18 cellular contexts compared by ENCODE assay signal in genomic region chr17:8552582-8553320, GRCh38.
DNase-seq lines count a peak whose midpoint lies in the region; ATAC-seq, FAIRE-seq and TF ChIP-seq lines count a peak whose summit lies in the region.
"Had no signal": no experiment of that assay in that cellular context is flagged by ENCODE, and none has a peak within 500 bp of the region (broad histone marks: within the 10 kb centered on the region; RNA-seq: fewer than 3 reads in every experiment).

No MANE protein-coding gene starts in this region.

- H3K14ac ChIP-seq in IMR-90 (replicated peaks; ENCODE audit: low read depth, low read length): no peak overlapping the region

- no peak overlapping the region for H3K4me3 Mint-ChIP-seq in activated naive CD8-positive, alpha-beta T cell treated with anti-CD3 and anti-CD28 coated beads for 36 hours
- H3K4me3 Mint-ChIP-seq: activated CD4-positive, alpha-beta T cell treated with anti-CD3 and anti-CD28 coated beads for 36 hours; IgD-negative memory B cell had no signal

- H3K4me3 ChIP-seq in IMR-90 (ENCODE audit: insufficient read depth, low read depth, low read length) (no peak overlapping the region), mammary epithelial cell (replicated peaks in 1 of 3; ENCODE audit: insufficient read depth in 1 of 3, low read depth in 2 of 3, low read length in 3 of 3) (no peak overlapping the region), right lobe of liver (no peak overlapping the region)
- H3K4me3 ChIP-seq: esophagus squamous epithelium had no signal

- no peak overlapping the region for H3K56ac ChIP-seq in IMR-90 (ENCODE audit: extremely low read depth, insufficient read depth, low read length)

- no peak overlapping the region for H2AK9ac ChIP-seq in IMR-90 (replicated peaks; ENCODE audit: low read depth, low read length, poor library complexity)

- H3K36me3 ChIP-seq in IMR-90 (ENCODE audit: control insufficient read depth, insufficient read depth, low read length) (peaks cover 18% of the 10 kb centered on the region), mammary epithelial cell (ENCODE audit: insufficient read depth, low read length) (peaks cover 7% of the 10 kb centered on the region), right lobe of liver (peaks cover 0 to 6% (median 0%) of the 10 kb centered on the region in 4 donors)
- H3K36me3 ChIP-seq: esophagus squamous epithelium had no signal

- H3K79me2 ChIP-seq in mammary epithelial cell (ENCODE audit: insufficient read depth, low read length): no peaks in the 10 kb centered on the region

- H3K27me3 Mint-ChIP-seq in activated naive CD8-positive, alpha-beta T cell treated with anti-CD3 and anti-CD28 coated beads for 36 hours: peaks cover 3% of the 10 kb centered on the region

- H2BK15ac ChIP-seq in IMR-90 (ENCODE audit: low read depth, low read length): no peak overlapping the region

- H3K4me1 ChIP-seq in IMR-90 (ENCODE audit: control insufficient read depth, insufficient read depth, low read length) (peaks cover 5% of the 10 kb centered on the region), mammary epithelial cell (ENCODE audit: insufficient read depth, low read length) (peaks cover 17% of the 10 kb centered on the region), right lobe of liver (no peaks in the 10 kb centered on the region)

- H4K5ac ChIP-seq in IMR-90 (ENCODE audit: low read depth, low read length): no peak overlapping the region

- H3K36me3 Mint-ChIP-seq in activated naive CD8-positive, alpha-beta T cell treated with anti-CD3 and anti-CD28 coated beads for 36 hours: peaks cover 1% of the 10 kb centered on the region
- H3K36me3 Mint-ChIP-seq: IgD-negative memory B cell had no signal

- TF ChIP-seq CTCF in D721Med (IDR thresholded peaks at IDR 0.05; ENCODE audit: insufficient read depth, missing control alignments) (no peak), IMR-90 (conservative IDR thresholded peaks at IDR 0.05; ENCODE audit: low read depth, low read length) (no peak), mammary epithelial cell (conservative IDR thresholded peaks at IDR 0.05 in 1 of 2, IDR thresholded peaks at IDR 0.05 in 1 of 2; ENCODE audit: extremely low read depth in 1 of 2, insufficient read depth in 1 of 2, low read depth in 1 of 2, low read length in 2 of 2) (no peak), right lobe of liver (IDR thresholded peaks at IDR 0.05) (no peak)

- H3K9me3 ChIP-seq in IMR-90 (ENCODE audit: control insufficient read depth, insufficient read depth, low read length) (no peaks in the 10 kb centered on the region), mammary epithelial cell (replicated peaks; ENCODE audit: insufficient read depth, low read length) (no peaks in the 10 kb centered on the region), right lobe of liver (no peaks in the 10 kb centered on the region)
- H3K9me3 ChIP-seq: esophagus squamous epithelium had no signal

- H3K9ac ChIP-seq in IMR-90 (ENCODE audit: low read depth, low read length): no peak overlapping the region
- H3K9ac ChIP-seq in mammary epithelial cell (ENCODE audit: insufficient read depth, low read length): no peak overlapping the region

- H2BK20ac ChIP-seq in IMR-90 (ENCODE audit: low read depth, low read length): no peak overlapping the region

- in situ Hi-C loops in IMR-90 (cut with MboI; ENCODE audit: low sequenced_read_pairs) (no loop called here), mammary epithelial cell (cut with MboI; ENCODE audit: low sequenced_read_pairs in 2 of 2) (no loop called here)

- no peak overlapping the region for H4K8ac ChIP-seq in IMR-90 (ENCODE audit: low read depth in 2 of 2, low read length in 2 of 2)

- H3K4me1 Mint-ChIP-seq in activated naive CD8-positive, alpha-beta T cell treated with anti-CD3 and anti-CD28 coated beads for 36 hours: no peaks in the 10 kb centered on the region
- H3K4me1 Mint-ChIP-seq: activated CD4-positive, alpha-beta T cell treated with anti-CD3 and anti-CD28 coated beads for 36 hours; IgD-negative memory B cell had no signal

- BruUV-seq in IMR-90 (replicated peaks; lab: Mats Ljungman, UMichigan) (no TSS peak), mammary epithelial cell (replicated peaks; lab: Mats Ljungman, UMichigan) (no TSS peak)

- FAIRE-seq in D721Med (lab: Jason Lieb, UNC): peak; percentile 38

- H3K79me1 ChIP-seq in IMR-90 (ENCODE audit: low read depth in 1 of 2, low read length in 2 of 2): peaks cover 6 to 14% of the 10 kb centered on the region in 2 experiments; a peak in 3 of 4 replicates

- no peak overlapping the region for H4K91ac ChIP-seq in IMR-90 (ENCODE audit: insufficient read depth, low read depth, low read length)

- no peak overlapping the region for H2AK5ac ChIP-seq in IMR-90 (ENCODE audit: low read depth, low read length)

- H3K9me3 Mint-ChIP-seq in activated naive CD8-positive, alpha-beta T cell treated with anti-CD3 and anti-CD28 coated beads for 36 hours: no peaks in the 10 kb centered on the region
- H3K9me3 Mint-ChIP-seq: IgD-negative memory B cell had no signal

- no peak overlapping the region for H2BK5ac ChIP-seq in IMR-90 (ENCODE audit: low read depth, low read length, poor library complexity, severe bottlenecking)

- WGBS in IMR-90 (ENCODE audit: extremely low coverage in 2 of 2, insufficient read length in 1 of 2), 2 experiments: 96% methylated on average over 5 of the region's 9 CpGs; no CpG with 5 or more reads in 1 of the 2 experiments
- whole genome bisulfite sequencing in mammary epithelial cell (ENCODE audit: low coverage, missing lambda C conversion rate): 49% methylated on average over 9 of the region's 9 CpGs
- WGBS in right lobe of liver (ENCODE audit: insufficient coverage, low coverage, low lambda C conversion rate, missing lambda C conversion rate): 82% methylated on average over 4 of the region's 9 CpGs

- H3K27ac Mint-ChIP-seq in activated naive CD8-positive, alpha-beta T cell treated with anti-CD3 and anti-CD28 coated beads for 36 hours: no peak overlapping the region
- H3K27ac Mint-ChIP-seq: activated CD4-positive, alpha-beta T cell treated with anti-CD3 and anti-CD28 coated beads for 36 hours; IgD-negative memory B cell had no signal

- no peak overlapping the region for H2AFZ ChIP-seq in IMR-90 (replicated peaks; ENCODE audit: low read length, poor library complexity)
- peak overlapping the region; percentile 22 for H2AFZ ChIP-seq in mammary epithelial cell (ENCODE audit: low read depth, low read length)

- DNase-seq in D721Med (ENCODE audit: insufficient read length, low spot score): no peak
- DNase-seq in IMR-90: peak; percentile 64
- DNase-seq in mammary epithelial cell: peak; percentile 90
- peak; percentile 59 for DNase-seq in kidney tubule cell (ENCODE audit: low spot score)
- DNase-seq in activated naive CD8-positive, alpha-beta T cell treated with anti-CD3 and anti-CD28 coated beads for 36 hours: no peak
- DNase-seq in right lobe of liver: no peak
- DNase-seq: activated CD4-positive, alpha-beta T cell treated with anti-CD3 and anti-CD28 coated beads for 36 hours; AML-193; dermis blood vessel endothelial cell; esophagus squamous epithelium; NCI-H1048; occipital lobe; stimulated activated CD4-positive, alpha-beta T cell treated with anti-CD3 and anti-CD28 coated beads, Interleukin-4, amount 100 ng/mL, for 4 hours; T1000 had no signal

- no peak overlapping the region for H3K23ac ChIP-seq in IMR-90 (ENCODE audit: low read depth, low read length)

- dilution Hi-C loops in IMR-90 (cut with HindIII; ENCODE audit: low sequenced_read_pairs, unreplicated experiment): no loop called here
- dilution Hi-C loops in mammary epithelial cell (cut with HindIII; ENCODE audit: low sequenced_read_pairs): no loop called here

- ATAC-seq in IMR-90 (ENCODE audit: low read depth): no peak
- ATAC-seq in HG03196 (IDR thresholded peaks at IDR 0.05; ENCODE audit: unreplicated experiment): no peak
- no peak for ATAC-seq in GM18520 (IDR thresholded peaks at IDR 0.05; ENCODE audit: unreplicated experiment)
- no peak for ATAC-seq in right lobe of liver
- ATAC-seq: activated CD4-positive, alpha-beta T cell treated with anti-CD3 and anti-CD28 coated beads for 36 hours; left lobe of liver had no signal

- H4K20me1 ChIP-seq in IMR-90 (ENCODE audit: insufficient read depth, low read length) (0 out of 2 replicates have a peak, but pooled peaks cover 4% of the 10 kb centered on the region), mammary epithelial cell (ENCODE audit: insufficient read depth, low read length) (no peaks in the 10 kb centered on the region)

- no peaks in the 10 kb centered on the region for H3K27me3 ChIP-seq in IMR-90 (ENCODE audit: control insufficient read depth, insufficient read depth, low read length)
- H3K27me3 ChIP-seq in mammary epithelial cell (ENCODE audit: insufficient read depth, low read length): no peaks in the 10 kb centered on the region
- H3K27me3 ChIP-seq in right lobe of liver: no peaks in the 10 kb centered on the region
- H3K27me3 ChIP-seq: esophagus squamous epithelium had no signal

- TF ChIP-seq POLR2A in IMR-90 (IDR thresholded peaks at IDR 0.05; ENCODE audit: low read depth, low read length) (no peak), right lobe of liver (IDR thresholded peaks at IDR 0.05) (no peak)

- no peak for TF ChIP-seq RAD21 in IMR-90 (IDR thresholded peaks at IDR 0.05; ENCODE audit: low read length)

- intact Hi-C loops in IMR-90 (cut with micrococcal nuclease): no loop called here
- intact Hi-C loops in mammary epithelial cell (cut with micrococcal nuclease): loop anchor here (1.0 kb wide), 1 partner anchor 78 kb away; the partner anchor contains the start of gene MYH10
- intact Hi-C loops in right lobe of liver (cut with DNase I): no loop called here

- no peak overlapping the region for H2BK120ac ChIP-seq in IMR-90 (ENCODE audit: low read depth, low read length)

- CTCF ChIA-PET in IMR-90 (lab: Yijun Ruan, JAX): no interaction called here
- CTCF ChIA-PET in mammary epithelial cell (lab: Charles Lee; ENCODE audit: low non-redundant PET): interaction anchor here (0.7 kb wide), 1 partner anchor 193 kb away, joined by 5 read pairs; no protein-coding TSS in a partner anchor

- H3K27ac ChIP-seq in IMR-90 (ENCODE audit: insufficient read depth, low read length) (no peak overlapping the region), mammary epithelial cell (ENCODE audit: insufficient read depth, low read depth, low read length) (peak overlapping the region; percentile 61), right lobe of liver (no peak overlapping the region)

- H3K4ac ChIP-seq in IMR-90 (ENCODE audit: low read depth, low read length): no peak overlapping the region

- no peak overlapping the region for H3K18ac ChIP-seq in IMR-90 (ENCODE audit: low read depth, low read length)

- POLR2A ChIA-PET in IMR-90 (lab: Charles Lee; ENCODE audit: unreplicated experiment): no interaction called here

- H3K4me2 ChIP-seq in IMR-90 (ENCODE audit: low read depth, low read length) (no peak overlapping the region), mammary epithelial cell (ENCODE audit: insufficient read depth, low read depth, low read length) (peak overlapping the region; percentile 39)

- H3K9me1 ChIP-seq in IMR-90 (ENCODE audit: insufficient read depth, low read length): peaks cover 17% of the 10 kb centered on the region

TF ChIP-seq in IMR-90, 13 proteins besides CTCF, POLR2A, EP300 and RAD21 (continues in another document):
- no peak for TF ChIP-seq MAFK (IDR thresholded peaks at IDR 0.05; ENCODE audit: low read depth, low read length)

Comparison
In these comparisons a context has a peak if more than half of its experiments do, and no peak if none do; other contexts are left out.
1. DNase-seq: peak in IMR-90 (single experiment), mammary epithelial cell (single experiment) and kidney tubule cell (single experiment); none in D721Med (single experiment), activated naive CD8-positive, alpha-beta T cell treated with anti-CD3 and anti-CD28 coated beads for 36 hours (single experiment) and right lobe of liver (0 of 3).